8 cellular contexts compared by ENCODE assay signal in genomic region chr2:113602869-113603466, GRCh38. TPM values are rescaled to one million over a fixed set of nuclear protein-coding genes. Genes with fewer than 3 reads are reported as not detected.
DNase-seq lines count a peak whose midpoint lies in the region; ATAC-seq and TF ChIP-seq lines count a peak whose summit lies in the region.

No MANE protein-coding gene starts in this region.

- peak overlapping the region; percentile 95 for H3K4me3 Mint-ChIP-seq in Calu3 (ENCODE audit: low read depth, unreplicated experiment)

- peaks cover 13% of the 10 kb centered on the region for H3K36me3 Mint-ChIP-seq in Calu3 (ENCODE audit: insufficient read depth, unreplicated experiment)

- no peaks in the 10 kb centered on the region for H3K27me3 ChIP-seq in OCI-LY1 (ENCODE audit: insufficient read depth, low read length)

- BruUV-seq in Calu3 (replicated peaks; lab: Mats Ljungman, UMichigan) = no TSS peak

- H3K4me1 ChIP-seq in OCI-LY1 (ENCODE audit: insufficient read depth, low read length, severe bottlenecking) = peaks cover 11% of the 10 kb centered on the region

- intact Hi-C loops in Calu3 (cut with micrococcal nuclease; ENCODE audit: unreplicated experiment) = no loop called here

- ATAC-seq in omental fat pad (ENCODE audit: low FRiP score) (peak; percentile 77), HG03432 (IDR thresholded peaks at IDR 0.05; ENCODE audit: unreplicated experiment) (no peak)

- no peaks in the 10 kb centered on the region for H3F3A ChIP-seq in OCI-LY1 (ENCODE audit: insufficient read depth, low read length)

- DNase-seq in Calu3 = no peak
- no peak for DNase-seq in epithelial cell of prostate (ENCODE audit: low read depth, low spot score)
- no peak for DNase-seq in omental fat pad (ENCODE audit: low spot score)
- no peak for DNase-seq in NCI-H526 treated with DMSO at 0.1 percent for 48 hours (lab: John Stamatoyannopoulos, UW)
- DNase-seq in NCI-H82 (lab: John Stamatoyannopoulos, UW) = no peak
- no peak for DNase-seq in central memory CD4-positive, alpha-beta T cell

- H4K20me1 ChIP-seq in OCI-LY1 (ENCODE audit: insufficient read depth, low read length) = no peaks in the 10 kb centered on the region

- H2AFZ ChIP-seq in OCI-LY1 (ENCODE audit: low read length) = no peak overlapping the region

- H3K36me3 ChIP-seq in OCI-LY1 (ENCODE audit: insufficient read depth, low read length) = no peaks in the 10 kb centered on the region

- H3K9me3 Mint-ChIP-seq in Calu3 (ENCODE audit: low read depth, unreplicated experiment) = no peaks in the 10 kb centered on the region

- TF ChIP-seq CTCF in Calu3 (IDR thresholded peaks at IDR 0.05; ENCODE audit: unreplicated experiment) (no peak), OCI-LY1 (IDR thresholded peaks at IDR 0.05; ENCODE audit: low read length) (no peak), omental fat pad (IDR thresholded peaks at IDR 0.05) (no peak)

- H3K27ac Mint-ChIP-seq in Calu3 (ENCODE audit: unreplicated experiment) = peak overlapping the region; percentile 68

- H3K9ac ChIP-seq in OCI-LY1 (ENCODE audit: low read length) = peak overlapping the region; percentile 19; the same call in 1 of the 2 replicates

- H3K27ac ChIP-seq in OCI-LY1 (ENCODE audit: low read depth, low read length, poor library complexity, severe bottlenecking) = peak overlapping the region; percentile 56
- H3K27ac ChIP-seq in epithelial cell of prostate = peak overlapping the region; percentile 53

- no peaks in the 10 kb centered on the region for H3K79me2 ChIP-seq in OCI-LY1 (ENCODE audit: insufficient read depth, low read length)

- no peaks in the 10 kb centered on the region for H3K27me3 Mint-ChIP-seq in Calu3 (ENCODE audit: unreplicated experiment)

- CTCF ChIA-PET in Calu3 (lab: Charles Lee) = no interaction called here

- H3K9me2 ChIP-seq in OCI-LY1 (ENCODE audit: low read depth, low read length) = no peaks in the 10 kb centered on the region

- peaks cover 7% of the 10 kb centered on the region for H3K4me1 Mint-ChIP-seq in Calu3 (ENCODE audit: low read depth, unreplicated experiment)

- peak overlapping the region; percentile 56 for H3K4me3 ChIP-seq in OCI-LY1 (ENCODE audit: low read depth, low read length, poor library complexity, severe bottlenecking)

- no peaks in the 10 kb centered on the region for H3K9me3 ChIP-seq in OCI-LY1 (ENCODE audit: low read length)

- peak overlapping the region; percentile 60 for H3K4me2 ChIP-seq in OCI-LY1 (ENCODE audit: low read length)

RNA-seq across cellular contexts. Expression of gene RABL2A, which starts 24.1 kb away (rescaled TPM):
- total RNA-seq in Calu3 (2022) (25.6 and 29.6 TPM in 2 replicates), omental fat pad (10 to 100 TPM in 1 of 4 donors, 1 to 10 TPM in 3; 4.5 to 10.6 (median 7.4) TPM)
